30 cellular contexts compared by ENCODE assay signal in genomic region chr5:154374264-154374663, GRCh38.
"Had no signal": no experiment of that assay in that cellular context is flagged by ENCODE, and none has a peak within 500 bp of the region (broad histone marks: within the 10 kb centered on the region; RNA-seq: fewer than 3 reads in every experiment).

No MANE protein-coding gene starts in this region.

- H3K4me1 Mint-ChIP-seq: activated CD4-positive, alpha-beta memory T cell treated with anti-CD3 and anti-CD28 coated beads, Interleukin-2, amount 10 ng/mL, durations not matched to agents 7 days and 5 days; activated CD4-positive, alpha-beta T cell treated with anti-CD3 and anti-CD28 coated beads for 36 hours; activated CD4-positive, alpha-beta T cell treated with anti-CD3 and anti-CD28 coated beads, Interleukin-2, amount 10 ng/mL, durations not matched to agents 24 days and 14 days; activated T-helper 17 cell treated with anti-CD3 and anti-CD28 coated beads, Interleukin-2, amount 50 U/mL, for 72 hours had no signal

- H3K27me3 Mint-ChIP-seq: activated CD4-positive, alpha-beta memory T cell treated with anti-CD3 and anti-CD28 coated beads, Interleukin-2, amount 10 ng/mL, durations not matched to agents 7 days and 5 days; activated CD4-positive, alpha-beta T cell treated with anti-CD3 and anti-CD28 coated beads for 36 hours; activated CD4-positive, alpha-beta T cell treated with anti-CD3 and anti-CD28 coated beads, Interleukin-2, amount 10 ng/mL, durations not matched to agents 24 days and 14 days; activated naive CD8-positive, alpha-beta T cell; activated T-cell treated with anti-CD3 and anti-CD28 coated beads, Interleukin-2, amount 50 U/mL, for 24 hours; activated T-helper 17 cell treated with anti-CD3 and anti-CD28 coated beads, Interleukin-2, amount 50 U/mL, for 72 hours; dendritic cell treated with granulocyte-macrophage colony-stimulating factor and Interleukin-4, amounts not matched to agents 40 ng/mL and 50 ng/mL, for 4 days had no signal

- H3K9me3 Mint-ChIP-seq: activated CD4-positive, alpha-beta memory T cell treated with anti-CD3 and anti-CD28 coated beads, Interleukin-2, amount 10 ng/mL, durations not matched to agents 7 days and 5 days; activated CD4-positive, alpha-beta T cell treated with anti-CD3 and anti-CD28 coated beads, Interleukin-2, amount 10 ng/mL, durations not matched to agents 24 days and 14 days; activated T-cell treated with anti-CD3 and anti-CD28 coated beads, Interleukin-2, amount 50 U/mL, for 24 hours; activated T-cell treated with anti-CD3 and anti-CD28 coated beads, Interleukin-2, amount 50 U/mL, for 72 hours; activated T-helper 17 cell treated with anti-CD3 and anti-CD28 coated beads, Interleukin-2, amount 50 U/mL, for 72 hours; dendritic cell treated with granulocyte-macrophage colony-stimulating factor and Interleukin-4, amounts not matched to agents 40 ng/mL and 50 ng/mL, for 4 days; endodermal cell had no signal

- H3K27ac ChIP-seq: adrenal gland, body of pancreas, colonic mucosa, foreskin keratinocyte, heart right ventricle had no signal

- H3K27ac Mint-ChIP-seq: activated CD4-positive, alpha-beta memory T cell treated with anti-CD3 and anti-CD28 coated beads, Interleukin-2, amount 10 ng/mL, durations not matched to agents 7 days and 5 days; activated CD4-positive, alpha-beta T cell treated with anti-CD3 and anti-CD28 coated beads for 36 hours; activated CD4-positive, alpha-beta T cell treated with anti-CD3 and anti-CD28 coated beads, Interleukin-2, amount 10 ng/mL, durations not matched to agents 24 days and 14 days; activated naive CD8-positive, alpha-beta T cell; activated T-cell treated with anti-CD3 and anti-CD28 coated beads, Interleukin-2, amount 50 U/mL, for 24 hours; activated T-cell treated with anti-CD3 and anti-CD28 coated beads, Interleukin-2, amount 50 U/mL, for 72 hours; dendritic cell treated with granulocyte-macrophage colony-stimulating factor and Interleukin-4, amounts not matched to agents 40 ng/mL and 50 ng/mL, for 4 days; endodermal cell had no signal

- ATAC-seq: activated CD4-positive, alpha-beta T cell treated with anti-CD3 and anti-CD28 coated beads for 36 hours; activated T-cell treated with anti-CD3 and anti-CD28 coated beads, Interleukin-2, amount 50 U/mL, for 72 hours; activated T-helper 17 cell treated with anti-CD3 and anti-CD28 coated beads, Interleukin-2, amount 50 U/mL, for 72 hours; body of pancreas; foreskin keratinocyte; heart right ventricle had no signal

- H3K4me3 ChIP-seq: adrenal gland, body of pancreas, colonic mucosa, dorsolateral prefrontal cortex, esophagus muscularis mucosa, gastroesophageal sphincter, heart right ventricle had no signal

- DNase-seq: activated CD4-positive, alpha-beta memory T cell treated with anti-CD3 and anti-CD28 coated beads, Interleukin-2, amount 10 ng/mL, durations not matched to agents 7 days and 5 days; activated CD4-positive, alpha-beta T cell treated with anti-CD3 and anti-CD28 coated beads for 36 hours; activated CD4-positive, alpha-beta T cell treated with anti-CD3 and anti-CD28 coated beads, Interleukin-2, amount 10 ng/mL, durations not matched to agents 24 days and 14 days; activated CD4-positive, CD25-positive, alpha-beta regulatory T cell; activated CD4-positive, CD25-positive, alpha-beta regulatory T cell treated with anti-CD3 and anti-CD28 coated beads, Interleukin-2, amount 50 U/mL, for 72 hours; activated CD8-positive, alpha-beta memory T cell treated with anti-CD3 and anti-CD28 coated beads, Interleukin-2, amount 50 U/mL, for 48 hours; activated effector memory CD4-positive, alpha-beta T cell treated with Interleukin-2 at 50 U/mL for 16 hours; activated gamma-delta T cell treated with Interleukin-2 at 50 U/mL for 16 hours; activated naive CD4-positive, alpha-beta T cell treated with anti-CD3 and anti-CD28 coated beads, Interleukin-2, amount 50 U/mL, for 16 hours; activated naive CD4-positive, alpha-beta T cell treated with Interleukin-2 at 50 U/mL for 16 hours; activated T-cell treated with anti-CD3 and anti-CD28 coated beads for 4 hours; activated T-cell treated with anti-CD3 and anti-CD28 coated beads, Interleukin-2, amount 50 U/mL, for 24 hours; activated T-cell treated with anti-CD3 and anti-CD28 coated beads, Interleukin-2, amount 50 U/mL, for 72 hours; adrenal gland; amygdala; aorta; body of pancreas; caudate nucleus; colonic mucosa; dorsolateral prefrontal cortex; effector memory CD4-positive, alpha-beta T cell; endodermal cell; foreskin keratinocyte; heart right ventricle; T-helper 2 cell had no signal

- H3K4me3 Mint-ChIP-seq: activated CD4-positive, alpha-beta memory T cell treated with anti-CD3 and anti-CD28 coated beads, Interleukin-2, amount 10 ng/mL, durations not matched to agents 7 days and 5 days; activated CD4-positive, alpha-beta T cell treated with anti-CD3 and anti-CD28 coated beads for 36 hours; activated CD4-positive, alpha-beta T cell treated with anti-CD3 and anti-CD28 coated beads, Interleukin-2, amount 10 ng/mL, durations not matched to agents 24 days and 14 days; activated naive CD8-positive, alpha-beta T cell; activated T-cell treated with anti-CD3 and anti-CD28 coated beads, Interleukin-2, amount 50 U/mL, for 24 hours; activated T-cell treated with anti-CD3 and anti-CD28 coated beads, Interleukin-2, amount 50 U/mL, for 72 hours; activated T-helper 17 cell treated with anti-CD3 and anti-CD28 coated beads, Interleukin-2, amount 50 U/mL, for 72 hours; dendritic cell treated with granulocyte-macrophage colony-stimulating factor and Interleukin-4, amounts not matched to agents 40 ng/mL and 50 ng/mL, for 4 days; endodermal cell had no signal

- H3K4me1 ChIP-seq: body of pancreas, colonic mucosa had no signal

- H3K9me3 ChIP-seq: adrenal gland, body of pancreas, colonic mucosa, esophagus muscularis mucosa, gastroesophageal sphincter, heart right ventricle had no signal
